Comparison of ENCODE assay signal across 8 cellular contexts in genomic region chr20:62925420-62926228, GRCh38. TPM values are rescaled to one million over a fixed set of nuclear protein-coding genes. Genes with fewer than 3 reads are reported as not detected.
DNase-seq lines count a peak whose midpoint lies in the region; ATAC-seq and TF ChIP-seq lines count a peak whose summit lies in the region.

No MANE protein-coding gene starts in this region.

- intact Hi-C loops in prostate gland (cut with DNase I), result no loop called here

- H3K27ac ChIP-seq in prostate gland, result peak overlapping the region; percentile 97 to 98

- TF ChIP-seq CTCF in prostate gland (IDR thresholded peaks at IDR 0.05), result no peak

- ATAC-seq in HG02759 (IDR thresholded peaks at IDR 0.05; ENCODE audit: unreplicated experiment), result peak; percentile 2

- no peaks in the 10 kb centered on the region for H3K36me3 ChIP-seq in prostate gland

- H3K4me3 ChIP-seq in prostate gland, result peak overlapping the region; percentile 88 to 93

- peak; percentile 71 for DNase-seq in DMS53 (lab: John Stamatoyannopoulos, UW)
- no peak for DNase-seq in DMS53 treated with DMSO at 0.1 percent for 48 hours (lab: John Stamatoyannopoulos, UW; ENCODE audit: unreplicated experiment)
- DNase-seq in NCI-H2227 treated with DMSO at 0.1 percent for 48 hours (lab: John Stamatoyannopoulos, UW), result peak; percentile 44
- peak; percentile 53 for DNase-seq in activated naive CD4-positive, alpha-beta T cell treated with Interleukin-2 at 50 U/mL for 16 hours
- DNase-seq in glomerular visceral epithelial cell (ENCODE audit: extremely low spot score), result peak; percentile 47
- DNase-seq in prostate gland (ENCODE audit: low spot score), result no peak
- no peak for DNase-seq in HPDE6-E6E7 (ENCODE audit: extremely low spot score)

- under 1% methylated on average over 46 of the region's 63 CpGs for WGBS in prostate gland

- peaks cover 36% of the 10 kb centered on the region for H3K4me1 ChIP-seq in prostate gland (replicated peaks)

- no peaks in the 10 kb centered on the region for H3K27me3 ChIP-seq in prostate gland (replicated peaks; ENCODE audit: insufficient read depth)

- TF ChIP-seq POLR2A in prostate gland (IDR thresholded peaks at IDR 0.05), result no peak

- H3K9me3 ChIP-seq in prostate gland, result no peaks in the 10 kb centered on the region

RNA-seq across cellular contexts. Expression of gene DIDO1, which starts 0.7 kb away (rescaled TPM):
- 10 to 100 TPM; 68.5 to 75.9 TPM for total RNA-seq in prostate gland

RNA-seq across cellular contexts. Expression of gene GID8, which starts 12.3 kb away (rescaled TPM):
- total RNA-seq in prostate gland, result 10 to 100 TPM; 38.7 to 42.7 TPM

RNA-seq across cellular contexts. Expression of gene SLC17A9, which starts 26.9 kb away (rescaled TPM):
- 1 to 10 TPM in 1 of 2 donors, under 1 TPM in 1; 0.41 to 3.5 TPM for total RNA-seq in prostate gland

Comparison
In these comparisons a context has a peak if more than half of its experiments do, and no peak if none do; other contexts are left out.
1. DNase-seq: peak in DMS53 (single experiment), NCI-H2227 treated with DMSO at 0.1 percent for 48 hours (single experiment), activated naive CD4-positive, alpha-beta T cell treated with Interleukin-2 at 50 U/mL for 16 hours (single experiment) and glomerular visceral epithelial cell (single experiment); none in DMS53 treated with DMSO at 0.1 percent for 48 hours (single experiment), prostate gland (single experiment) and HPDE6-E6E7 (single experiment).